Comparison of ENCODE assay signal across 9 cellular contexts in genomic region chr1:224211262-224211962, GRCh38. TPM values are rescaled to one million over a fixed set of nuclear protein-coding genes. Genes with fewer than 3 reads are reported as not detected.
DNase-seq lines count a peak whose midpoint lies in the region; ATAC-seq and TF ChIP-seq lines count a peak whose summit lies in the region.
"Had no signal": no experiment of that assay in that cellular context is flagged by ENCODE, and none has a peak within 500 bp of the region (broad histone marks: within the 10 kb centered on the region; RNA-seq: fewer than 3 reads in every experiment).

No MANE protein-coding gene starts in this region.

- POLR2A ChIA-PET in OCI-LY7 (lab: Charles Lee), result no interaction called here

- H4K20me1 ChIP-seq in OCI-LY7 (ENCODE audit: insufficient read depth, low read length), result no peaks in the 10 kb centered on the region

- no peak overlapping the region for H3K4me3 ChIP-seq in right atrium auricular region
- no peak overlapping the region for H3K4me3 ChIP-seq in OCI-LY7 (ENCODE audit: low read depth, low read length, poor library complexity, severe bottlenecking)

- BruUV-seq in OCI-LY7 (replicated peaks; lab: Mats Ljungman, UMichigan), result no TSS peak

- H2AFZ ChIP-seq in OCI-LY7 (ENCODE audit: low read length), result no peak overlapping the region

- no peak overlapping the region for H3K4me2 ChIP-seq in OCI-LY7 (ENCODE audit: low read length)

- intact Hi-C loops in Right ventricle myocardium superior (cut with DNase I) (no loop called here), OCI-LY7 (cut with micrococcal nuclease; ENCODE audit: unreplicated experiment) (no loop called here)

- H3K9me3 ChIP-seq in right atrium auricular region, result no peaks in the 10 kb centered on the region
- no peaks in the 10 kb centered on the region for H3K9me3 ChIP-seq in OCI-LY7 (ENCODE audit: low read length)

- H3K27me3 ChIP-seq in right atrium auricular region, result no peaks in the 10 kb centered on the region

- DNase-seq in Right ventricle myocardium superior, result no peak
- no peak for DNase-seq in right atrium auricular region (ENCODE audit: low spot score)
- peak; percentile 52 for DNase-seq in OCI-LY7 (ENCODE audit: low spot score)
- peak; percentile 70 for DNase-seq in fibroblast of peridontal ligament (ENCODE audit: extremely low read depth)
- DNase-seq in effector CD4-positive, alpha-beta T cell, result no peak

- ATAC-seq in Right ventricle myocardium superior (ENCODE audit: poor library complexity) (peak; percentile 84), GM19455 (IDR thresholded peaks at IDR 0.05; ENCODE audit: unreplicated experiment) (no peak), GM18520 (IDR thresholded peaks at IDR 0.05; ENCODE audit: unreplicated experiment) (no peak), HG03439 (IDR thresholded peaks at IDR 0.05; ENCODE audit: unreplicated experiment) (no peak)
- ATAC-seq: HCT116 had no signal

- CTCF ChIA-PET in OCI-LY7 (lab: Charles Lee; ENCODE audit: unreplicated experiment), result no interaction called here

- H3K9me2 ChIP-seq in OCI-LY7 (ENCODE audit: insufficient read depth, low read length), result no peaks in the 10 kb centered on the region

- no peak for TF ChIP-seq CTCF in right atrium auricular region (IDR thresholded peaks at IDR 0.05)
- TF ChIP-seq CTCF in OCI-LY7 (conservative IDR thresholded peaks at IDR 0.05; ENCODE audit: low read length), result no peak

- peak overlapping the region in 1 of 2 donors; percentile 51 for H3K27ac ChIP-seq in right atrium auricular region
- H3K27ac ChIP-seq in OCI-LY7 (ENCODE audit: low read depth, low read length, poor library complexity, severe bottlenecking), result no peak overlapping the region

- H3K79me2 ChIP-seq in OCI-LY7 (ENCODE audit: insufficient read depth, low read depth, low read length), result no peaks in the 10 kb centered on the region

- H3K36me3 ChIP-seq in right atrium auricular region (no peaks in the 10 kb centered on the region), OCI-LY7 (ENCODE audit: insufficient read depth, low read length) (no peaks in the 10 kb centered on the region)

- H3K4me1 ChIP-seq in right atrium auricular region (peaks cover 0 to 19% of the 10 kb centered on the region in 2 donors), OCI-LY7 (ENCODE audit: insufficient read depth, low read length, poor library complexity, severe bottlenecking) (peaks cover 7% of the 10 kb centered on the region)

RNA-seq across cellular contexts. Expression of gene DEGS1, which starts 28.4 kb away (rescaled TPM):
- total RNA-seq in Right ventricle myocardium superior (56.9 TPM), right atrium auricular region (10 to 100 TPM; 84.0 to 95.1 TPM), OCI-LY7 (2022) (44.4 and 53.2 TPM in 2 replicates)
- total RNA-seq in OCI-LY7 (2014; rRNA removed; shearing (Covaris generic)), result 28.7 and 34.8 TPM in 2 replicates

Comparison
In these comparisons a context has a peak if more than half of its experiments do, and no peak if none do; other contexts are left out.
1. DNase-seq: peak in OCI-LY7 (single experiment) and fibroblast of peridontal ligament (single experiment); none in Right ventricle myocardium superior (single experiment), right atrium auricular region (single experiment) and effector CD4-positive, alpha-beta T cell (single experiment).